In genomic region chr17:63433746-63434591, GRCh38 we compare ENCODE assay signal across 8 cellular contexts. TPM values are rescaled to one million over a fixed set of nuclear protein-coding genes. Genes with fewer than 3 reads are reported as not detected.
DNase-seq lines count a peak whose midpoint lies in the region; ATAC-seq, FAIRE-seq and TF ChIP-seq lines count a peak whose summit lies in the region.

No MANE protein-coding gene starts in this region.

- ATAC-seq in Panc1 = peak; percentile 23

- TF ChIP-seq CTCF in Panc1 (IDR thresholded peaks at IDR 0.05) = no peak
- no peak for TF ChIP-seq CTCF in endothelial cell of umbilical vein (IDR thresholded peaks at IDR 0.05; ENCODE audit: extremely low read depth in 1 of 2, insufficient read depth in 1 of 2, low read depth in 1 of 2, low read length in 2 of 2)
- TF ChIP-seq CTCF in GM10248 (IDR thresholded peaks at IDR 0.05; ENCODE audit: control extremely low read depth, extremely low read depth, low read depth, missing control alignments) = no peak

- DNase-seq in Panc1 (ENCODE audit: low read depth, low spot score) (no peak), endothelial cell of umbilical vein (ENCODE audit: low read depth, low spot score) (no peak), non-pigmented ciliary epithelial cell (ENCODE audit: low read depth) (peak; percentile 72), GM10248 (ENCODE audit: extremely low spot score) (no peak), NCI-H69 (lab: John Stamatoyannopoulos, UW) (no peak), GM19238 (ENCODE audit: insufficient read length, low spot score) (no peak)
- no peak for DNase-seq in activated naive CD4-positive, alpha-beta T cell treated with Interleukin-2 at 50 U/mL for 16 hours

- H3K27ac ChIP-seq in BLaER1 treated with 17β-estradiol and CSF1 and Interleukin-3, amounts not matched to agents 10 nM and 100 nM = peak overlapping the region in 9 of 11 experiments; percentile 43 to 73 (median 68); a peak in 17 of 22 replicates
- H3K27ac ChIP-seq in Panc1 (ENCODE audit: low read length) (peak overlapping the region; percentile 83), endothelial cell of umbilical vein (ENCODE audit: insufficient read depth, low read depth, low read length) (peak overlapping the region; percentile 75)

- H3K36me3 ChIP-seq in BLaER1 treated with 17β-estradiol and CSF1 and Interleukin-3, amounts not matched to agents 10 nM and 100 nM = no peaks in the 10 kb centered on the region; a peak in 1 of 22 replicates
- H3K36me3 ChIP-seq in Panc1 (ENCODE audit: control insufficient read depth, insufficient read depth, low read length) (no peaks in the 10 kb centered on the region), endothelial cell of umbilical vein (ENCODE audit: control insufficient read depth in 2 of 2, extremely low read depth in 1 of 2, insufficient read depth in 2 of 2, low read length in 2 of 2) (peaks cover 0 to 6% of the 10 kb centered on the region in 2 experiments)

- H3K4me2 ChIP-seq in BLaER1 treated with 17β-estradiol and CSF1 and Interleukin-3, amounts not matched to agents 10 nM and 100 nM = peak overlapping the region; percentile 68 to 87 (median 81)
- no peak overlapping the region for H3K4me2 ChIP-seq in endothelial cell of umbilical vein (ENCODE audit: insufficient read depth, low read length)

- FAIRE-seq in endothelial cell of umbilical vein (lab: Jason Lieb, UNC) = no peak

- H4K20me1 ChIP-seq in BLaER1 treated with 17β-estradiol and CSF1 and Interleukin-3, amounts not matched to agents 10 nM and 100 nM = no peaks in the 10 kb centered on the region; a peak in 1 of 22 replicates
- no peaks in the 10 kb centered on the region for H4K20me1 ChIP-seq in endothelial cell of umbilical vein (replicated peaks; ENCODE audit: control insufficient read depth, extremely low read depth, insufficient read depth, low read length)

- POLR2A ChIA-PET in Panc1 (lab: Charles Lee) (interaction anchor here (0.6 kb wide), 1 partner anchor 712 kb away, joined by 3 read pairs; no protein-coding TSS in a partner anchor), endothelial cell of umbilical vein (lab: Charles Lee) (interaction anchor here (1.1 to 1.8 kb wide), 2 partner anchors 12 to 44 kb away, joined by 4 to 5 read pairs; partner anchors contain the start of gene CYB561), GM10248 (lab: Yijun Ruan, JAX) (interaction anchor here (0.5 kb wide), 1 partner anchor 316 kb away, joined by 4 read pairs; no protein-coding TSS in a partner anchor)

- no TSS peak for BruUV-seq in Panc1 (replicated peaks; lab: Mats Ljungman, UMichigan)
- BruUV-seq in endothelial cell of umbilical vein (replicated peaks; lab: Mats Ljungman, UMichigan) = no TSS peak

- in situ Hi-C loops in Panc1 (cut with HindIII; ENCODE audit: low pct_unique_long_range_greater_than_20kb, low sequenced_read_pairs) = no loop called here

- TF ChIP-seq POLR2A in endothelial cell of umbilical vein (IDR thresholded peaks at IDR 0.05; ENCODE audit: low read depth, low read length) = no peak

- H3K9ac ChIP-seq in BLaER1 treated with 17β-estradiol and CSF1 and Interleukin-3, amounts not matched to agents 10 nM and 100 nM = peak overlapping the region; percentile 17 to 69 (median 54); a peak in 19 of 22 replicates
- peak overlapping the region; percentile 33 for H3K9ac ChIP-seq in endothelial cell of umbilical vein (replicated peaks; ENCODE audit: extremely low read depth, insufficient read depth, low read length)

- 0 out of 22 replicates have a peak, but pooled peaks cover 0 to 3% (median 0%) of the 10 kb centered on the region in 11 experiments for H3K27me3 ChIP-seq in BLaER1 treated with 17β-estradiol and CSF1 and Interleukin-3, amounts not matched to agents 10 nM and 100 nM
- H3K27me3 ChIP-seq in Panc1 (ENCODE audit: control insufficient read depth, insufficient read depth, low read length) = no peaks in the 10 kb centered on the region
- H3K27me3 ChIP-seq in endothelial cell of umbilical vein (ENCODE audit: control insufficient read depth in 2 of 2, insufficient read depth in 2 of 2, low read length in 2 of 2) = no peaks in the 10 kb centered on the region

- dilution Hi-C loops in endothelial cell of umbilical vein (cut with MboI; ENCODE audit: extremely low pct_ligation_motif_present, low sequenced_read_pairs) = no loop called here

- peaks cover 48 to 62% (median 56%) of the 10 kb centered on the region in 10 experiments for H3K4me1 ChIP-seq in BLaER1 treated with 17β-estradiol and CSF1 and Interleukin-3, amounts not matched to agents 10 nM and 100 nM
- H3K4me1 ChIP-seq in Panc1 (ENCODE audit: control insufficient read depth, insufficient read depth, low read length) (peaks cover 67% of the 10 kb centered on the region), endothelial cell of umbilical vein (ENCODE audit: control insufficient read depth, extremely low read depth, insufficient read depth, low read length) (peaks cover 32% of the 10 kb centered on the region)

- H3K79me2 ChIP-seq in endothelial cell of umbilical vein (ENCODE audit: control insufficient read depth, insufficient read depth, low read length) = no peaks in the 10 kb centered on the region

- no peaks in the 10 kb centered on the region for H3K9me3 ChIP-seq in BLaER1 treated with 17β-estradiol and CSF1 and Interleukin-3, amounts not matched to agents 10 nM and 100 nM (replicated peaks in 1 of 11)
- H3K9me3 ChIP-seq in Panc1 (ENCODE audit: control insufficient read depth, insufficient read depth, low read depth, low read length) = no peaks in the 10 kb centered on the region
- no peaks in the 10 kb centered on the region for H3K9me3 ChIP-seq in endothelial cell of umbilical vein (replicated peaks; ENCODE audit: control insufficient read depth, insufficient read depth, low read length)

- no peaks in the 10 kb centered on the region for H3K9me1 ChIP-seq in endothelial cell of umbilical vein (replicated peaks; ENCODE audit: control insufficient read depth, extremely low read depth, insufficient read depth, low read length)

- intact Hi-C loops in Panc1 (cut with micrococcal nuclease; ENCODE audit: unreplicated experiment) (no loop called here), endothelial cell of umbilical vein (cut with micrococcal nuclease) (loop anchor here (1.0 to 2.0 kb wide), 2 partner anchors 13 to 117 kb away; partner anchors contain the start of gene DCAF7)

- CTCF ChIA-PET in Panc1 (lab: Charles Lee) = interaction anchor here (0.6 to 2.8 kb wide), 4 partner anchors 9 to 53 kb away, joined by 3 to 9 read pairs (median 4); no protein-coding TSS in a partner anchor
- CTCF ChIA-PET in endothelial cell of umbilical vein (lab: Charles Lee) = interaction anchor here (0.8 to 15.0 kb wide), 14 partner anchors 8 to 762 kb away, joined by 3 to 540 read pairs (median 5); partner anchors contain the start of genes ACE and CYB561
- CTCF ChIA-PET in GM10248 (lab: Yijun Ruan, JAX) = interaction anchor here (0.7 to 6.7 kb wide), 7 partner anchors 9 to 188 kb away, joined by 3 to 34 read pairs (median 8); partner anchors contain the start of gene MAP3K3

- H2AFZ ChIP-seq in endothelial cell of umbilical vein (ENCODE audit: low read depth, low read length) = no peak overlapping the region

- peak overlapping the region in 1 of 10 experiments; percentile 43; a peak in 1 of 20 replicates for H3K4me3 ChIP-seq in BLaER1 treated with 17β-estradiol and CSF1 and Interleukin-3, amounts not matched to agents 10 nM and 100 nM
- H3K4me3 ChIP-seq in Panc1 (ENCODE audit: low read depth in 2 of 2, low read length in 2 of 2) (no peak overlapping the region), endothelial cell of umbilical vein (replicated peaks in 1 of 3; ENCODE audit: insufficient read depth in 1 of 3, low read depth in 1 of 3, low read length in 3 of 3) (no peak overlapping the region)

TF ChIP-seq in endothelial cell of umbilical vein, 7 proteins besides CTCF, POLR2A, EP300 and RAD21:
- no peak for TF ChIP-seq FOS (IDR thresholded peaks at IDR 0.05; ENCODE audit: borderline replicate concordance, insufficient read depth, low read length)
- no peak for TF ChIP-seq MAX (IDR thresholded peaks at IDR 0.05; ENCODE audit: insufficient read depth, insufficient read length)
- TF ChIP-seq JUN (IDR thresholded peaks at IDR 0.05; ENCODE audit: borderline replicate concordance, insufficient read depth, insufficient read length, low read depth) = no peak
- TF ChIP-seq MYC (IDR thresholded peaks at IDR 0.05; ENCODE audit: low read depth, low read length) = no peak
- TF ChIP-seq POLR2AphosphoS5 (IDR thresholded peaks at IDR 0.05; ENCODE audit: insufficient read depth, low read depth, low read length) = no peak
- TF ChIP-seq GATA2 (IDR thresholded peaks at IDR 0.05; ENCODE audit: insufficient read depth, insufficient read length, low read depth, low read length) = no peak
- no peak for TF ChIP-seq EZH2 (IDR thresholded peaks at IDR 0.05; ENCODE audit: borderline replicate concordance, low read depth, low read length, severe bottlenecking)

RNA-seq across cellular contexts. Expression of gene CYB561, which starts 12.1 kb away (rescaled TPM):
- 40.1 TPM for total RNA-seq in Panc1 (2021; ENCODE audit: unreplicated experiment)
- polyA plus RNA-seq in Panc1 (2012; ENCODE audit: insufficient read length) = 67.2 TPM
- 71.1 and 72.4 TPM in 2 replicates for total RNA-seq in endothelial cell of umbilical vein
- 34.9 and 45.1 TPM in 2 replicates for polyA plus RNA-seq in endothelial cell of umbilical vein
- 24.4 and 30.5 TPM in 2 replicates for polyA plus RNA-seq in endothelial cell of umbilical vein (2011; cell fraction: cytosol; rRNA removed)
- polyA plus RNA-seq in endothelial cell of umbilical vein (2011; cell fraction: nucleus; rRNA removed) = 61.1 and 63.6 TPM in 2 replicates
- 22.3 and 28.9 TPM in 2 replicates for polyA plus RNA-seq in endothelial cell of umbilical vein (2012)
- 68.6 and 78.0 TPM in 2 replicates for polyA minus RNA-seq in endothelial cell of umbilical vein
- polyA minus RNA-seq in endothelial cell of umbilical vein (2011; cell fraction: cytosol; rRNA and poly(A)+ RNA removed) = 21.5 TPM
- polyA minus RNA-seq in endothelial cell of umbilical vein (2011; cell fraction: nucleus; rRNA and poly(A)+ RNA removed) = 21.5 and 39.9 TPM in 2 replicates

RNA-seq across cellular contexts. Expression of gene ACE, which starts 42.9 kb away (rescaled TPM):
- 4.5 TPM for total RNA-seq in Panc1 (2021; ENCODE audit: unreplicated experiment)
- 2.8 TPM for polyA plus RNA-seq in Panc1 (2012; ENCODE audit: insufficient read length)
- 207 and 226 TPM in 2 replicates for total RNA-seq in endothelial cell of umbilical vein
- 63.4 and 72.3 TPM in 2 replicates for polyA plus RNA-seq in endothelial cell of umbilical vein
- polyA plus RNA-seq in endothelial cell of umbilical vein (2011; cell fraction: cytosol; rRNA removed) = 30.5 and 41.0 TPM in 2 replicates
- polyA plus RNA-seq in endothelial cell of umbilical vein (2011; cell fraction: nucleus; rRNA removed) = 187 and 256 TPM in 2 replicates
- 13.4 and 30.3 TPM in 2 replicates for polyA plus RNA-seq in endothelial cell of umbilical vein (2012)
- polyA minus RNA-seq in endothelial cell of umbilical vein = 81.2 and 84.6 TPM in 2 replicates
- polyA minus RNA-seq in endothelial cell of umbilical vein (2011; cell fraction: cytosol; rRNA and poly(A)+ RNA removed) = not detected
- 94.5 and 140 TPM in 2 replicates for polyA minus RNA-seq in endothelial cell of umbilical vein (2011; cell fraction: nucleus; rRNA and poly(A)+ RNA removed)

Comparison
In these comparisons a context has a peak if more than half of its experiments do, and no peak if none do; other contexts are left out.
1. RNA of gene ACE, which starts 42.9 kb away (total RNA-seq): 207 to 226 TPM in endothelial cell of umbilical vein; 4.5 TPM in Panc1 (single experiment); every median in the first group is over 10 times any median in the second.
2. Peak in every context shown above with its lines, with median percentiles within 50 percentile points of each other: H3K27ac ChIP-seq.